In genomic region chr3:55349851-55350250, GRCh38 we compare ENCODE assay signal across 9 cellular contexts.
"Had no signal": no experiment of that assay in that cellular context is flagged by ENCODE, and none has a peak within 500 bp of the region (broad histone marks: within the 10 kb centered on the region; RNA-seq: fewer than 3 reads in every experiment).

No MANE protein-coding gene starts in this region.

- H3K4me2 ChIP-seq: GM23338 had no signal

- ATAC-seq: GM23338, HCT116 had no signal

- H3K9ac ChIP-seq: GM23248 had no signal

- H3K27ac ChIP-seq: GM23248 had no signal

- DNase-seq: GM23248, GOT3, H7, H9, HCEC 1CT, HFFc6 had no signal

- H2AFZ ChIP-seq: GM23248, GM23338 had no signal

- H3K9me3 ChIP-seq: HAP-1 had no signal

- H3K4me1 ChIP-seq: HAP-1 had no signal

- H3K36me3 ChIP-seq: HAP-1 had no signal

- H3K4me3 ChIP-seq: GM23248, GM23338, HAP-1 had no signal
